In genomic region chr3:97958796-97959195, GRCh38 we compare ENCODE assay signal across 20 cellular contexts. TPM values are rescaled to one million over a fixed set of nuclear protein-coding genes. Genes with fewer than 3 reads are reported as not detected.
DNase-seq lines count a peak whose midpoint lies in the region; ATAC-seq, FAIRE-seq and TF ChIP-seq lines count a peak whose summit lies in the region.
"Had no signal": no experiment of that assay in that cellular context is flagged by ENCODE, and none has a peak within 500 bp of the region (broad histone marks: within the 10 kb centered on the region; RNA-seq: fewer than 3 reads in every experiment).

No MANE protein-coding gene starts in this region.

- CTCF ChIA-PET in WTC11 (lab: Charles Lee) = no interaction called here

- H3K4me3 Mint-ChIP-seq in astrocyte (ENCODE audit: unreplicated experiment) (no peak overlapping the region), WTC11 (no peak overlapping the region)
- H3K4me3 Mint-ChIP-seq: B cell; CD8-positive, alpha-beta T cell had no signal

- no peak overlapping the region for H3K27ac Mint-ChIP-seq in astrocyte (ENCODE audit: unreplicated experiment)
- no peak overlapping the region for H3K27ac Mint-ChIP-seq in WTC11
- H3K27ac Mint-ChIP-seq: B cell; CD8-positive, alpha-beta T cell had no signal

- FAIRE-seq in astrocyte (lab: Jason Lieb, UNC) = no peak
- FAIRE-seq: D721Med, GM12891 had no signal

- TF ChIP-seq CTCF in astrocyte (IDR thresholded peaks at IDR 0.05; ENCODE audit: insufficient read depth, low read depth, low read length) = no peak
- TF ChIP-seq CTCF in WTC11 (IDR thresholded peaks at IDR 0.05) = no peak

- H3K4me2 ChIP-seq in BLaER1 (peak overlapping the region; percentile 47), astrocyte (ENCODE audit: low read length) (peak overlapping the region; percentile 39)

- H3K36me3 ChIP-seq in BLaER1 (peaks cover 94% of the 10 kb centered on the region), astrocyte (ENCODE audit: insufficient read depth, low read length) (peaks cover 12% of the 10 kb centered on the region), skeletal muscle tissue (ENCODE audit: control insufficient read depth in 3 of 3, insufficient read depth in 3 of 3, low read length in 3 of 3) (peaks cover 7 to 8% (median 7%) of the 10 kb centered on the region in 3 donors)

- H3K27me3 ChIP-seq in BLaER1 = no peaks in the 10 kb centered on the region
- no peaks in the 10 kb centered on the region for H3K27me3 ChIP-seq in astrocyte (ENCODE audit: insufficient read depth, low read length)
- H3K27me3 ChIP-seq in skeletal muscle tissue (ENCODE audit: control insufficient read depth in 3 of 3, insufficient read depth in 3 of 3, low read length in 3 of 3) = no peaks in the 10 kb centered on the region

- 0 out of 2 replicates have a peak overlapping the region, but pooled peaks have one; percentile 13 for H3K27ac ChIP-seq in BLaER1
- H3K27ac ChIP-seq in astrocyte (ENCODE audit: low read depth, low read length) = peak overlapping the region; percentile 23
- H3K27ac ChIP-seq in skeletal muscle tissue (ENCODE audit: low read depth, low read length) = peak overlapping the region; percentile 76
- H3K27ac ChIP-seq: GM23248 had no signal

- DNase-seq in Daoy (ENCODE audit: low read depth) (peak; percentile 49), astrocyte (ENCODE audit: low read depth) (no peak), WTC11 (ENCODE audit: low spot score) (no peak), RPMI8226 (no peak)
- DNase-seq: CD8-positive, alpha-beta T cell; GF-D8; GM23248; NCI-H1105; NCI-H1694 treated with DMSO at 0.1 percent for 48 hours; NCI-H345; NCI-H69; OCI-M1; SIG-M5 had no signal

- no peaks in the 10 kb centered on the region for H3K9me3 ChIP-seq in BLaER1
- H3K9me3 ChIP-seq in astrocyte (ENCODE audit: insufficient read depth, low read depth, low read length) = no peaks in the 10 kb centered on the region
- no peaks in the 10 kb centered on the region for H3K9me3 ChIP-seq in skeletal muscle tissue (ENCODE audit: control insufficient read depth in 3 of 3, low read length in 3 of 3)

- H3K4me3 ChIP-seq in BLaER1 (no peak overlapping the region), astrocyte (ENCODE audit: insufficient read depth, low read depth, low read length) (no peak overlapping the region), skeletal muscle tissue (ENCODE audit: low read length in 3 of 3) (no peak overlapping the region)
- H3K4me3 ChIP-seq: GM23248 had no signal

- H3K27me3 Mint-ChIP-seq in astrocyte (ENCODE audit: low read depth, unreplicated experiment) = no peaks in the 10 kb centered on the region
- H3K27me3 Mint-ChIP-seq in WTC11 (ENCODE audit: low read depth) = no peaks in the 10 kb centered on the region
- H3K27me3 Mint-ChIP-seq: B cell had no signal

- no peak overlapping the region for H3K9ac ChIP-seq in BLaER1
- H3K9ac ChIP-seq in astrocyte (ENCODE audit: low read length) = no peak overlapping the region
- H3K9ac ChIP-seq in skeletal muscle tissue (ENCODE audit: low read depth in 1 of 3, low read length in 3 of 3) = no peak overlapping the region
- H3K9ac ChIP-seq: GM23248 had no signal

- POLR2A ChIA-PET in WTC11 (lab: Charles Lee) = no interaction called here

- H3K9me3 Mint-ChIP-seq in astrocyte (ENCODE audit: unreplicated experiment) (no peaks in the 10 kb centered on the region), WTC11 (no peaks in the 10 kb centered on the region)
- H3K9me3 Mint-ChIP-seq: CD8-positive, alpha-beta T cell had no signal

- peaks cover 5% of the 10 kb centered on the region for H3K36me3 Mint-ChIP-seq in astrocyte (ENCODE audit: low read depth, unreplicated experiment)
- no peaks in the 10 kb centered on the region; the same call in 1 of the 2 replicates for H3K36me3 Mint-ChIP-seq in WTC11

- H4K20me1 ChIP-seq in BLaER1 (peaks cover 24% of the 10 kb centered on the region; the same call in 1 of the 2 replicates), astrocyte (ENCODE audit: insufficient read depth, low read length) (peaks cover 26% of the 10 kb centered on the region)

- H3K79me2 ChIP-seq in astrocyte (ENCODE audit: insufficient read depth, low read length) = peaks cover 24% of the 10 kb centered on the region

- peaks cover 18% of the 10 kb centered on the region for H3K4me1 ChIP-seq in BLaER1
- peaks cover 10% of the 10 kb centered on the region for H3K4me1 ChIP-seq in astrocyte (ENCODE audit: insufficient read depth, low read length)
- peaks cover 7 to 28% (median 8%) of the 10 kb centered on the region in 3 donors for H3K4me1 ChIP-seq in skeletal muscle tissue (ENCODE audit: control insufficient read depth in 3 of 3, insufficient read depth in 3 of 3, low read length in 3 of 3)

- no peak for ATAC-seq in GM21515 (IDR thresholded peaks at IDR 0.05; ENCODE audit: unreplicated experiment)
- no peak for ATAC-seq in WTC11
- ATAC-seq: CD8-positive, alpha-beta T cell; HCT116 had no signal

- H3K4me1 Mint-ChIP-seq in astrocyte (ENCODE audit: low read depth, unreplicated experiment) (no peaks in the 10 kb centered on the region), WTC11 (peaks cover 2% of the 10 kb centered on the region; the same call in 1 of the 2 replicates)

- H2AFZ ChIP-seq in astrocyte (ENCODE audit: low read depth, low read length) = no peak overlapping the region
- H2AFZ ChIP-seq: GM23248 had no signal

TF ChIP-seq in WTC11, 78 proteins besides CTCF, POLR2A, EP300 and RAD21 (continues in another document):
- no peak for TF ChIP-seq USF1 (CRISPR knock-in tag; IDR thresholded peaks at IDR 0.05)
- TF ChIP-seq JAZF1 (CRISPR knock-in tag; IDR thresholded peaks at IDR 0.05) = no peak
- TF ChIP-seq ZNF416 (CRISPR knock-in tag; IDR thresholded peaks at IDR 0.05) = no peak
- TF ChIP-seq NFATC4 (CRISPR knock-in tag; IDR thresholded peaks at IDR 0.05) = no peak
- TF ChIP-seq ATF6 (CRISPR knock-in tag; IDR thresholded peaks at IDR 0.05) = no peak
- no peak for TF ChIP-seq ZNF396 (CRISPR knock-in tag; IDR thresholded peaks at IDR 0.05; ENCODE audit: borderline replicate concordance)
- no peak for TF ChIP-seq NFE2L1 (CRISPR knock-in tag; IDR thresholded peaks at IDR 0.05)
- TF ChIP-seq ARID4B (CRISPR knock-in tag; IDR thresholded peaks at IDR 0.05; ENCODE audit: borderline replicate concordance) = no peak
- TF ChIP-seq ESRRA (CRISPR knock-in tag; IDR thresholded peaks at IDR 0.05; ENCODE audit: borderline replicate concordance) = no peak

RNA-seq across cellular contexts. Expression of gene RIOX2, which starts 13.4 kb away (rescaled TPM):
- total RNA-seq in Daoy (2014; rRNA removed; shearing (Covaris generic)) = 35.0 and 35.5 TPM in 2 replicates
- total RNA-seq in astrocyte (17.3 and 20.2 TPM in 2 replicates), skeletal muscle tissue (37.1 TPM), WTC11 (2021) (8.7 to 11.0 TPM (median 8.7 TPM) in 3 replicates)

Comparison
In these comparisons a context has a peak if more than half of its experiments do, and no peak if none do; other contexts are left out.
1. H3K27ac ChIP-seq: peak in every context shown above with its lines; median percentile 76 in skeletal muscle tissue; 23 in astrocyte; 13 in BLaER1.